9 cellular contexts compared by ENCODE assay signal in the genomic region with DNA sequence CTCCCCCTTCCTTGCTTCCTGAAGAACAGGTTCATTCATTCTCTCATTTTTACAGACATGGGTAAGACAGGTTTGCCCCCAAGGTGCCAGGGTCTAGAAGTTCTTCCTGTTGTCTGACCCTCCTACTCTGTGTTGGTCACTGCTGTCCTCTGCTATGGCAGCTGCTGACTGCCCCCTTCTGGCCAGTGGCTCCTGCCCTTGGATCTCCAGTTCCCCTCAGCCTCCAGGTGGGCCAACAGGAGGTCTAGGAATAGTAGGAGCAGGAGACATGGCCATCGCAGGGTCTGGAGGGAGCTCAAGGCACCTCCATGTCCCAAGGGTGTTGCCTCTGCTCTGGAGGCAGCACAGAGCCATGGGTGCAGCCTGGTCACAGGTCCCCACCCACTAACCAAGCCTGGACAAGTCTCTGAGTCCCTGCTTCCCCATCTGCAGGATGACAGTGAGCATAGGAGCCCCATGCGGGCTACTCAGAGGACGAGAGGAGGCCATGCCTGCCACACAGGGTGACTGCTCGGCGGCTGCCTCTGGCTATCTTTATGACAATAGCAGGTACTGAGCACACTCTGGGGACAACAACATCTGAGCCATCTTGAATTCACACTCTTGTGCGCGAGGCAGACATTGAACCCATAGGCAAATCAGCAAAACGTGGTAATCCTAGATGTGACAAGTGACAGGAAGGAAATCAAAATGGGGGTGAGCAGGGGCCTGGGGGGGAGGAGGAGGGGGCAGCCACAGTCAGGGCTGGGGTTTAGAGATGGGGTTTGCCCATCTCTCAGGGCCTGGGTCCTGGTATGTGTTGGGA. TPM values are rescaled to one million over a fixed set of nuclear protein-coding genes. Genes with fewer than 3 reads are reported as not detected.
DNase-seq lines count a peak whose midpoint lies in the region; TF ChIP-seq lines count a peak whose summit lies in the region.
"Had no signal": no experiment of that assay in that cellular context is flagged by ENCODE, and none has a peak within 500 bp of the region (broad histone marks: within the 10 kb centered on the region; RNA-seq: fewer than 3 reads in every experiment).

No MANE protein-coding gene starts in this region.

- no peak overlapping the region for H2AFZ ChIP-seq in smooth muscle cell (ENCODE audit: low read depth)

- no peak overlapping the region for H3K9ac ChIP-seq in smooth muscle cell (ENCODE audit: low read depth)

- no peaks in the 10 kb centered on the region for H3F3A ChIP-seq in smooth muscle cell (ENCODE audit: low read depth)

- WGBS in smooth muscle cell (ENCODE audit: low lambda C conversion rate): 78% methylated on average over 8 of the region's 8 CpGs
- 85 to 92% (median 87%) methylated on average over 8 of the region's 8 CpGs for WGBS in ovary, 3 donors

- no peaks in the 10 kb centered on the region for H3K79me2 ChIP-seq in smooth muscle cell (ENCODE audit: low read depth)

- no peaks in the 10 kb centered on the region for H3K9me3 ChIP-seq in smooth muscle cell (replicated peaks; ENCODE audit: low read depth)
- H3K9me3 ChIP-seq in ovary: no peaks in the 10 kb centered on the region
- H3K9me3 ChIP-seq: neutrophil had no signal

- H3K4me1 ChIP-seq in smooth muscle cell (ENCODE audit: low read depth) (peaks cover 12% of the 10 kb centered on the region), ovary (ENCODE audit: insufficient read depth) (no peaks in the 10 kb centered on the region)

- H3K36me3 ChIP-seq in smooth muscle cell (ENCODE audit: low read depth): no peaks in the 10 kb centered on the region
- no peaks in the 10 kb centered on the region for H3K36me3 ChIP-seq in ovary
- H3K36me3 ChIP-seq: neutrophil had no signal

- TF ChIP-seq POLR2A in ovary (IDR thresholded peaks at IDR 0.05): no peak

- H3K27me3 ChIP-seq in smooth muscle cell (ENCODE audit: low read depth): no peaks in the 10 kb centered on the region
- H3K27me3 ChIP-seq in ovary: no peaks in the 10 kb centered on the region
- H3K27me3 ChIP-seq: neutrophil had no signal

- H3K4me3 ChIP-seq in fibroblast of the aortic adventitia (ENCODE audit: low read depth, low read length): no peak overlapping the region
- H3K4me3 ChIP-seq in smooth muscle cell: no peak overlapping the region
- H3K4me3 ChIP-seq in ovary: no peak overlapping the region

- DNase-seq in NCI-H748 (lab: John Stamatoyannopoulos, UW; ENCODE audit: unreplicated experiment) (peak; percentile 32), NCI-H748 treated with DMSO at 0.1 percent for 48 hours (lab: John Stamatoyannopoulos, UW) (no peak), RPMI7951 (ENCODE audit: low read depth) (peak; percentile 24), fibroblast of the aortic adventitia (ENCODE audit: low read depth) (peak; percentile 55), smooth muscle cell (lab: John Stamatoyannopoulos, UW; ENCODE audit: unreplicated experiment) (no peak), NCI-H526 treated with DMSO at 0.1 percent for 48 hours (lab: John Stamatoyannopoulos, UW) (no peak), ovary (no peak)
- no peak for DNase-seq in stimulated activated naive CD4-positive, alpha-beta T cell treated with Interleukin-2 at 50 U/mL for 16 hours (lab: John Stamatoyannopoulos, UW)

- peak; percentile 84 for TF ChIP-seq CTCF in fibroblast of the aortic adventitia (IDR thresholded peaks at IDR 0.05; ENCODE audit: insufficient read depth, low read length)
- TF ChIP-seq CTCF in smooth muscle cell (IDR thresholded peaks at IDR 0.05; ENCODE audit: borderline replicate concordance, insufficient read depth, poor library complexity, severe bottlenecking): peak; percentile 49
- no peak for TF ChIP-seq CTCF in ovary (IDR thresholded peaks at IDR 0.05)

- no peaks in the 10 kb centered on the region for H4K20me1 ChIP-seq in smooth muscle cell (ENCODE audit: low read depth)

- no peak overlapping the region for H3K4me2 ChIP-seq in smooth muscle cell

- intact Hi-C loops in ovary (cut with DNase I): loop anchor here in 1 of 4 donors (10.0 kb wide), 1 partner anchor 234 kb away; no protein-coding TSS in a partner anchor

- H3K27ac ChIP-seq in smooth muscle cell (ENCODE audit: low read depth): no peak overlapping the region
- H3K27ac ChIP-seq in ovary: no peak overlapping the region
- H3K27ac ChIP-seq: neutrophil had no signal

- no peak for TF ChIP-seq EP300 in ovary (IDR thresholded peaks at IDR 0.05)

RNA-seq across cellular contexts. Expression of a gene that starts 27.0 kb away (rescaled TPM):
- not detected in 2 replicates for total RNA-seq in RPMI7951 (2014; rRNA removed; shearing (Covaris generic))
- total RNA-seq in fibroblast of the aortic adventitia (ENCODE audit: low replicate concordance): 1.4 and 1.9 TPM in 2 replicates
- total RNA-seq in smooth muscle cell: 1.8 and 3.6 TPM in 2 replicates
- polyA plus RNA-seq in smooth muscle cell: 1.3 and 1.5 TPM in 2 replicates
- 10 to 100 TPM in 4 of 7 donors, 1 to 10 TPM in 3; 1.2 to 26.0 (median 10.7) TPM for total RNA-seq in ovary
- polyA plus RNA-seq in ovary: 10 to 100 TPM in 1 of 2 donors, 1 to 10 TPM in 1; 7.1 to 16.6 TPM

RNA-seq across cellular contexts. Expression of a gene that starts 53.6 kb away (rescaled TPM):
- 6.4 and 10.1 TPM in 2 replicates for total RNA-seq in RPMI7951 (2014; rRNA removed; shearing (Covaris generic))
- 3.3 TPM in 1 of 2 replicates, not detected in the other for total RNA-seq in fibroblast of the aortic adventitia (ENCODE audit: low replicate concordance)
- total RNA-seq in smooth muscle cell: 1.3 and 2.4 TPM in 2 replicates
- polyA plus RNA-seq in smooth muscle cell: 2.3 and 2.5 TPM in 2 replicates
- 10 to 100 TPM in 1 of 7 donors, 1 to 10 TPM in 5, under 1 TPM in 1; 0.35 to 13.2 (median 3.4) TPM for total RNA-seq in ovary
- polyA plus RNA-seq in ovary: 1 to 10 TPM; 1.8 to 4.1 TPM

Comparison
In these comparisons a context has a peak if more than half of its experiments do, and no peak if none do; other contexts are left out.
1. DNase-seq: peak in NCI-H748 (single experiment), RPMI7951 (single experiment) and fibroblast of the aortic adventitia (single experiment); none in NCI-H748 treated with DMSO at 0.1 percent for 48 hours (single experiment), smooth muscle cell (single experiment), NCI-H526 treated with DMSO at 0.1 percent for 48 hours (single experiment), ovary (0 of 5) and stimulated activated naive CD4-positive, alpha-beta T cell treated with Interleukin-2 at 50 U/mL for 16 hours (single experiment).
2. CTCF ChIP-seq: peak in fibroblast of the aortic adventitia (single experiment) and smooth muscle cell (single experiment); none in ovary (0 of 3).